Comparison of ENCODE assay signal across 8 cellular contexts in genomic region chr17:50783193-50783660, GRCh38. TPM values are rescaled to one million over a fixed set of nuclear protein-coding genes. Genes with fewer than 3 reads are reported as not detected.
DNase-seq lines count a peak whose midpoint lies in the region; ATAC-seq and TF ChIP-seq lines count a peak whose summit lies in the region.

No MANE protein-coding gene starts in this region.

- peak overlapping the region in 2 of 6 donors; percentile 21 to 53 for H3K27ac Mint-ChIP-seq in immature natural killer cell

- no peaks in the 10 kb centered on the region for H3K9me3 Mint-ChIP-seq in immature natural killer cell

- peak; percentile 97 for TF ChIP-seq CTCF in WI38 (IDR thresholded peaks at IDR 0.05; ENCODE audit: low read depth, low read length)

- no peak overlapping the region for H3K4me3 ChIP-seq in WI38 (ENCODE audit: low read depth, low read length)

- peaks cover 3 to 12% (median 11%) of the 10 kb centered on the region in 3 donors for H3K27me3 Mint-ChIP-seq in immature natural killer cell (ENCODE audit: low read depth in 3 of 3)

- ATAC-seq in HG02571 (IDR thresholded peaks at IDR 0.05; ENCODE audit: unreplicated experiment) (peak; percentile 87), HG02973 (IDR thresholded peaks at IDR 0.05; ENCODE audit: unreplicated experiment) (no peak)

- H3K36me3 Mint-ChIP-seq in immature natural killer cell, result no peaks in the 10 kb centered on the region

- DNase-seq in CMK (ENCODE audit: low read depth) (peak; percentile 72), NCI-H226 (peak; percentile 66), brain pericyte (ENCODE audit: low read depth, low spot score) (peak; percentile 77), immature natural killer cell (peak; percentile 68 to 76 (median 71))
- DNase-seq in stimulated activated CD4-positive, alpha-beta T cell treated with anti-CD3 and anti-CD28 coated beads, Interleukin-15, amount 100 ng/mL, for 1 hour (ENCODE audit: low read depth in 1 of 2, low spot score in 1 of 2), result peak; percentile 63 to 71

- H3K4me3 Mint-ChIP-seq in immature natural killer cell, result no peak overlapping the region

- peaks cover 18 to 22% of the 10 kb centered on the region in 2 donors for H3K4me1 Mint-ChIP-seq in immature natural killer cell

RNA-seq across cellular contexts. Expression of gene ANKRD40CL, which starts 15.9 kb away (rescaled TPM):
- not detected for polyA plus RNA-seq in immature natural killer cell

RNA-seq across cellular contexts. Expression of gene WFIKKN2, which starts 52.2 kb away (rescaled TPM):
- not detected for polyA plus RNA-seq in immature natural killer cell
